In the genomic region with DNA sequence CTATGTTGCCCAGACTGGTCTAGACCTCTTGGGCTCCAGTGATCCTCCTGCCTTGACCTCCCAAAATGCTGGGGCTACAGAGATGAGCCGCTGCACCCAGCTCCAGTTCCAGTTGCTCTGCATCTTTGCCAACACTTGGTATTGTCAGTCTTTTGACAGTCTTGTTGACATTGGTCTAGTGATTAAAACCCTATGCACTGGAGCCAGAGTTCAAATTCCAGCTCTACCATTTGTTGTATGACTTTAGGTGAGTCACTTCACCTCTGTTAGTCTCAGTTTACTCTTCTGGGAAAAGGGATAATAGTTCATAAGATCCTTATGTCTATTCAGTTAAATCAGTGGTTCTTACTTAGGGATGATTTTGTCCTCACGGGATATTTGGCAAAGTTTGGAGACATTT, we compare ENCODE assay signal across 15 cellular contexts.
"Had no signal": no experiment of that assay in that cellular context is flagged by ENCODE, and none has a peak within 500 bp of the region (broad histone marks: within the 10 kb centered on the region; RNA-seq: fewer than 3 reads in every experiment).

No MANE protein-coding gene starts in this region.

- H3K4me1 Mint-ChIP-seq: activated naive CD4-positive, alpha-beta T cell treated with anti-CD3 and anti-CD28 coated beads, Interleukin-2, amount 50 U/mL, for 24 hours; naive B cell had no signal

- H3K4me3 ChIP-seq: cardiac muscle cell, lower lobe of right lung, suprapubic skin had no signal

- ATAC-seq: esophagus mucosa; lower lobe of right lung; stimulated activated naive CD8-positive, alpha-beta T cell treated with anti-CD3 and anti-CD28 coated beads, Interleukin-15, Interleukin-2, amounts not matched to agents 100 U/mL and 50 U/mL, for 24 hours had no signal

- H3K4me3 Mint-ChIP-seq: activated naive CD4-positive, alpha-beta T cell treated with anti-CD3 and anti-CD28 coated beads, Interleukin-2, amount 50 U/mL, for 24 hours; activated T-cell treated with anti-CD3 and anti-CD28 coated beads, Interleukin-2, amount 50 U/mL, for 24 hours; naive B cell had no signal

- H3K9me3 Mint-ChIP-seq: activated naive CD4-positive, alpha-beta T cell treated with anti-CD3 and anti-CD28 coated beads, Interleukin-2, amount 50 U/mL, for 24 hours; activated T-cell treated with anti-CD3 and anti-CD28 coated beads, Interleukin-2, amount 50 U/mL, for 24 hours; naive B cell had no signal

- H3K36me3 Mint-ChIP-seq: activated naive CD4-positive, alpha-beta T cell treated with anti-CD3 and anti-CD28 coated beads, Interleukin-2, amount 50 U/mL, for 24 hours; naive B cell had no signal

- H3K27ac Mint-ChIP-seq: activated naive CD4-positive, alpha-beta T cell treated with anti-CD3 and anti-CD28 coated beads, Interleukin-2, amount 50 U/mL, for 24 hours; activated T-cell treated with anti-CD3 and anti-CD28 coated beads, Interleukin-2, amount 50 U/mL, for 24 hours; naive B cell had no signal

- DNase-seq: activated CD4-positive, alpha-beta T cell treated with anti-CD3 and anti-CD28 coated beads for 1 hour; activated CD4-positive, alpha-beta T cell treated with anti-CD3 and anti-CD28 coated beads, Interleukin-2, amount 50 U/mL, for 4 hours; activated effector memory CD4-positive, alpha-beta T cell treated with Interleukin-2 at 50 U/mL for 16 hours; activated T-cell treated with anti-CD3 and anti-CD28 coated beads, Interleukin-2, amount 50 U/mL, for 24 hours; hypothalamus; lower lobe of right lung; midbrain; naive B cell; stimulated activated naive CD8-positive, alpha-beta T cell treated with anti-CD3 and anti-CD28 coated beads, Interleukin-15, Interleukin-2, amounts not matched to agents 100 U/mL and 50 U/mL, for 24 hours had no signal

- FAIRE-seq: endometrium had no signal

- H3K27me3 ChIP-seq: adrenal gland, cardiac muscle cell, suprapubic skin had no signal

- H3K36me3 ChIP-seq: adrenal gland, cardiac muscle cell, lower lobe of right lung, suprapubic skin had no signal

- H3K27me3 Mint-ChIP-seq: activated naive CD4-positive, alpha-beta T cell treated with anti-CD3 and anti-CD28 coated beads, Interleukin-2, amount 50 U/mL, for 24 hours; activated T-cell treated with anti-CD3 and anti-CD28 coated beads, Interleukin-2, amount 50 U/mL, for 24 hours had no signal

- H3K9me3 ChIP-seq: adrenal gland, lower lobe of right lung, suprapubic skin had no signal

- H3K4me1 ChIP-seq: lower lobe of right lung, suprapubic skin had no signal

- H3K27ac ChIP-seq: adrenal gland, cardiac muscle cell, lower lobe of right lung, suprapubic skin had no signal
